Comparison of ENCODE assay signal across 8 cellular contexts in the genomic region with DNA sequence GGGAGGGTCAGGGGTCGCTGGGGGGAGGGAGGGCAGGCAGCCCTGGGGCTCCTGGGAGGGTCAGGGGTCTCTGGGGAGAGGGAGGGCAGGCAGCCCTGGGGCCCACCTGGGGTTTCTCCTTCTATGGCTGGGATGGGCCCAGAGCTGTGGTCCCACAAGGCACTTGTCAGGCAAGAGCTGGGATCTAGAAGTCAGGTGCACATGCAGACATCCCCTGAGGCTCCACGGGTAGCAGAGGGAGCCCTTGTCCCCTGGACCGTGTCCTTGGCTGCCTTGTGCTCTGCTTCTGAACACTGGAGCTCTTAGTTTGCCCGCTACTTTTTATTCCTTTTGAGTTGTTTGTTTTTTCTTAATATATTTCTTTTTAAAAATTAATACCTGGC. TPM values are rescaled to one million over a fixed set of nuclear protein-coding genes. Genes with fewer than 3 reads are reported as not detected.
DNase-seq lines count a peak whose midpoint lies in the region; TF ChIP-seq lines count a peak whose summit lies in the region.

No MANE protein-coding gene starts in this region.

- no peaks in the 10 kb centered on the region for H3K36me3 ChIP-seq in hepatocyte (replicated peaks; ENCODE audit: insufficient read depth, low read depth)

- peaks cover 6% of the 10 kb centered on the region for H3K27me3 ChIP-seq in hepatocyte

- no peak overlapping the region for H3K27ac Mint-ChIP-seq in T-helper 1 cell treated with Interleukin-12 subunit alpha and Interleukin-12 subunit beta and Interleukin-4 antibody, amounts not matched to agents 30 μg/mL and 1 μg/mL, for 36 hours

- H3K9me3 Mint-ChIP-seq in T-helper 1 cell treated with Interleukin-12 subunit alpha and Interleukin-12 subunit beta and Interleukin-4 antibody, amounts not matched to agents 30 μg/mL and 1 μg/mL, for 36 hours: no peaks in the 10 kb centered on the region

- peak overlapping the region; percentile 31 for H3K4me3 Mint-ChIP-seq in T-helper 1 cell treated with Interleukin-12 subunit alpha and Interleukin-12 subunit beta and Interleukin-4 antibody, amounts not matched to agents 30 μg/mL and 1 μg/mL, for 36 hours

- peaks cover 16% of the 10 kb centered on the region for H3K79me2 ChIP-seq in hepatocyte

- H3K4me1 ChIP-seq in hepatocyte (ENCODE audit: insufficient read depth): peaks cover 27% of the 10 kb centered on the region

- H3K36me3 Mint-ChIP-seq in T-helper 1 cell treated with Interleukin-12 subunit alpha and Interleukin-12 subunit beta and Interleukin-4 antibody, amounts not matched to agents 30 μg/mL and 1 μg/mL, for 36 hours (ENCODE audit: low read depth): no peaks in the 10 kb centered on the region

- no peaks in the 10 kb centered on the region for H3K9me3 ChIP-seq in hepatocyte (ENCODE audit: low read depth)

- H3K4me1 Mint-ChIP-seq in T-helper 1 cell treated with Interleukin-12 subunit alpha and Interleukin-12 subunit beta and Interleukin-4 antibody, amounts not matched to agents 30 μg/mL and 1 μg/mL, for 36 hours (ENCODE audit: low read depth): peaks cover 19% of the 10 kb centered on the region

- WGBS in hepatocyte (ENCODE audit: low lambda C conversion rate, missing lambda C conversion rate): 34% methylated on average over 3 of the region's 4 CpGs

- H2AFZ ChIP-seq in hepatocyte: no peak overlapping the region

- DNase-seq in T-helper 1 cell (no peak), RPMI7951 (ENCODE audit: low read depth) (peak; percentile 26), hepatocyte (ENCODE audit: low spot score) (no peak), EL (no peak), T-helper 9 cell (no peak), activated gamma-delta T cell (lab: John Stamatoyannopoulos, UW) (no peak)

- peaks cover 27% of the 10 kb centered on the region for H4K20me1 ChIP-seq in hepatocyte (ENCODE audit: insufficient read depth, poor library complexity, severe bottlenecking)

- H3K4me3 ChIP-seq in hepatocyte: no peak overlapping the region
- H3K4me3 ChIP-seq in skin epidermis: peak overlapping the region in 4 of 7 experiments; percentile 45 to 68 (median 53)

- no peak overlapping the region for H3K27ac ChIP-seq in hepatocyte
- H3K27ac ChIP-seq in skin epidermis: no peak overlapping the region

- no peak for TF ChIP-seq CTCF in hepatocyte (IDR thresholded peaks at IDR 0.05; ENCODE audit: poor library complexity)

- peak overlapping the region; percentile 84 for H3K4me2 ChIP-seq in hepatocyte

- no peaks in the 10 kb centered on the region for H3K9me2 ChIP-seq in hepatocyte (replicated peaks; ENCODE audit: insufficient read depth)

- peaks cover 21% of the 10 kb centered on the region for H3K27me3 Mint-ChIP-seq in T-helper 1 cell treated with Interleukin-12 subunit alpha and Interleukin-12 subunit beta and Interleukin-4 antibody, amounts not matched to agents 30 μg/mL and 1 μg/mL, for 36 hours (ENCODE audit: low read depth)

RNA-seq across cellular contexts. Expression of a gene that starts 1.8 kb away (rescaled TPM):
- 229 and 237 TPM in 2 replicates for total RNA-seq in RPMI7951 (2014; rRNA removed; shearing (Covaris generic))
- 50.0 and 87.2 TPM in 2 replicates for total RNA-seq in hepatocyte
- 69.3 and 70.0 TPM in 2 replicates for polyA plus RNA-seq in hepatocyte

RNA-seq across cellular contexts. Expression of a gene that starts 6.3 kb away (rescaled TPM):
- total RNA-seq in RPMI7951 (2014; rRNA removed; shearing (Covaris generic)): 2.0 and 2.8 TPM in 2 replicates
- total RNA-seq in hepatocyte: 4.2 and 4.5 TPM in 2 replicates
- 3.4 and 4.8 TPM in 2 replicates for polyA plus RNA-seq in hepatocyte

RNA-seq across cellular contexts. Expression of a gene that starts 23.6 kb away (rescaled TPM):
- 97.2 and 143 TPM in 2 replicates for total RNA-seq in RPMI7951 (2014; rRNA removed; shearing (Covaris generic))
- total RNA-seq in hepatocyte: 61.7 and 69.1 TPM in 2 replicates
- polyA plus RNA-seq in hepatocyte: 64.2 and 74.7 TPM in 2 replicates

RNA-seq across cellular contexts. Expression of a gene that starts 51.5 kb away (rescaled TPM):
- total RNA-seq in RPMI7951 (2014; rRNA removed; shearing (Covaris generic)): 72.9 and 93.7 TPM in 2 replicates
- 79.3 and 130 TPM in 2 replicates for total RNA-seq in hepatocyte
- polyA plus RNA-seq in hepatocyte: 206 and 256 TPM in 2 replicates
